1 cellular context compared by ENCODE assay signal in the genomic region with DNA sequence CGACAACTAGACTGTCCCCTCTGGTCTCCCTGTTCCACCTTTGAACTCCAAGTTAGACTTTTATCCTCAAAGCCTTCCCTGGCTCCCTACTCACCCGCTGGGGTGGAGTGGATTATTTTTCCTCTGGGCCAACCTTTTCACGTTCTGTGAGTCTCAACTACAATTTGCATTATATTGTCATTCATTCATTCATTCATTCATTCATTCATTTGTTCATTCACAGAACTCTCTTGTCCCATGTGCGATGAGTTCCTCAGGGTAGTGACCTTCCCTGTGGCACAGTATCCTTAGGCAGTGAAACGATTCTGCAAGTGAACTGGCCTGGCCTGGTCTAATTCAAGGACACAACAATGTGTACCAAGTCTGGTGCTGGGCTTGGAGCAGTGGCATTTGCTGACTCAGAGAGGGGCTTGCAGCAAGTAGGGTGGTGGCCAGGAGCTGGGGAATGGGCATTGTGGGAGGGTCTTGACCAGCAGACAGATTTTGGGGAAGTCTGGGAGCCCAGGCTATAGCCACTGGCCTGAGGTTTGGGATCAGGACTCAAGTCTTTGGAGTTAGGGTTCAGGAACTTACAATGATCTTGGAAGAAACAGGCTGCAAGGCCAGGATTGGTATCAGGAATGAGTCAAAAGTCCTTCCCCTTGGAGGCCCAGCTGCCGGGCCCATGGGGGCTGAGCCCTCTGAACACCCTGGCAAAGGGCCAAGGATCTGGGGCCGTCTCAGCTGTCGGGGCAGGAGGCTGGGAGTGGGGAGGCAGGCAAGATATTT.
TF ChIP-seq lines count a peak whose summit lies in the region.

No MANE protein-coding gene starts in this region.

TF ChIP-seq in K562, 482 proteins besides CTCF, POLR2A, EP300 and RAD21 (continued from another document and continues in another):
- TF ChIP-seq CHD7 (IDR thresholded peaks at IDR 0.05; ENCODE audit: low read depth, low read length) (no peak), NR4A1 (CRISPR knock-in tag; IDR thresholded peaks at IDR 0.05) (no peak), NR4A1 (tag; IDR thresholded peaks at IDR 0.05) (0 out of 2 replicates have a peak, but pooled peaks have one; percentile 28), SRF (CRISPR knock-in tag; IDR thresholded peaks at IDR 0.05) (no peak), HEY1 (CRISPR knock-in tag; IDR thresholded peaks at IDR 0.05; ENCODE audit: borderline replicate concordance) (no peak), NCOA1 (IDR thresholded peaks at IDR 0.05; ENCODE audit: low read depth) (no peak), TAF9B (IDR thresholded peaks at IDR 0.05; ENCODE audit: partially characterized antibody) (no peak), SP2 (IDR thresholded peaks at IDR 0.05; ENCODE audit: extremely low read depth, low read depth, low read length, poor library complexity, severe bottlenecking) (no peak), ZNF644 (tag; IDR thresholded peaks at IDR 0.05; ENCODE audit: low read depth) (no peak), NFATC3 (IDR thresholded peaks at IDR 0.05) (no peak), HDGF (IDR thresholded peaks at IDR 0.05) (no peak), SREBF1 (IDR thresholded peaks at IDR 0.05; ENCODE audit: borderline replicate concordance, low read depth, low read length) (no peak), HNRNPL (IDR thresholded peaks at IDR 0.05; ENCODE audit: low read depth, low read length) (no peak), WHSC1 (IDR thresholded peaks at IDR 0.05; ENCODE audit: low read length) (no peak), RBM14 (IDR thresholded peaks at IDR 0.05; ENCODE audit: borderline replicate concordance, insufficient read depth, low read depth, low read length) (no peak), CBFA2T3 (IDR thresholded peaks at IDR 0.05) (no peak; the same call in 1 of the 2 replicates), ZNF764 (CRISPR knock-in tag; IDR thresholded peaks at IDR 0.05; ENCODE audit: low read depth) (no peak), ZNF395 (CRISPR knock-in tag; IDR thresholded peaks at IDR 0.05) (0 out of 2 replicates have a peak, but pooled peaks have one; percentile 43), ZNF354B (CRISPR knock-in tag; IDR thresholded peaks at IDR 0.05) (no peak), FOSL1 (tag; conservative IDR thresholded peaks at IDR 0.05) (peak; percentile 79), NR2C1 (IDR thresholded peaks at IDR 0.05) (no peak), NR2C1 (tag; IDR thresholded peaks at IDR 0.05) (no peak), SMARCA5 (IDR thresholded peaks at IDR 0.05) (no peak), ZNF347 (CRISPR knock-in tag; IDR thresholded peaks at IDR 0.05; ENCODE audit: low read depth) (no peak), NFE2L1 (tag; IDR thresholded peaks at IDR 0.05; ENCODE audit: borderline replicate concordance, low read depth) (no peak), MEF2A (IDR thresholded peaks at IDR 0.05; ENCODE audit: control insufficient read depth, low read depth, low read length) (no peak), E2F8 (IDR thresholded peaks at IDR 0.05; ENCODE audit: low read depth, partially characterized antibody) (no peak), ZNF445 (CRISPR knock-in tag; IDR thresholded peaks at IDR 0.05; ENCODE audit: low read depth) (no peak), DLX4 (CRISPR knock-in tag; IDR thresholded peaks at IDR 0.05) (no peak), JUN (IDR thresholded peaks at IDR 0.05; ENCODE audit: borderline replicate concordance, low read depth, low read length) (no peak), JUN (CRISPR knock-in tag; IDR thresholded peaks at IDR 0.05; ENCODE audit: borderline replicate concordance) (no peak), ZNF512 (tag; IDR thresholded peaks at IDR 0.05) (no peak), ETV5 (CRISPR knock-in tag; IDR thresholded peaks at IDR 0.05; ENCODE audit: low read depth) (no peak), VEZF1 (CRISPR knock-in tag; IDR thresholded peaks at IDR 0.05) (peak; percentile 51)
- TF ChIP-seq, protein P1, sequence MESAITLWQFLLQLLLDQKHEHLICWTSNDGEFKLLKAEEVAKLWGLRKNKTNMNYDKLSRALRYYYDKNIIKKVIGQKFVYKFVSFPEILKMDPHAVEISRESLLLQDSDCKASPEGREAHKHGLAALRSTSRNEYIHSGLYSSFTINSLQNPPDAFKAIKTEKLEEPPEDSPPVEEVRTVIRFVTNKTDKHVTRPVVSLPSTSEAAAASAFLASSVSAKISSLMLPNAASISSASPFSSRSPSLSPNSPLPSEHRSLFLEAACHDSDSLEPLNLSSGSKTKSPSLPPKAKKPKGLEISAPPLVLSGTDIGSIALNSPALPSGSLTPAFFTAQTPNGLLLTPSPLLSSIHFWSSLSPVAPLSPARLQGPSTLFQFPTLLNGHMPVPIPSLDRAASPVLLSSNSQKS (CRISPR knock-in tag; IDR thresholded peaks at IDR 0.05) = no peak
